In the genomic region with DNA sequence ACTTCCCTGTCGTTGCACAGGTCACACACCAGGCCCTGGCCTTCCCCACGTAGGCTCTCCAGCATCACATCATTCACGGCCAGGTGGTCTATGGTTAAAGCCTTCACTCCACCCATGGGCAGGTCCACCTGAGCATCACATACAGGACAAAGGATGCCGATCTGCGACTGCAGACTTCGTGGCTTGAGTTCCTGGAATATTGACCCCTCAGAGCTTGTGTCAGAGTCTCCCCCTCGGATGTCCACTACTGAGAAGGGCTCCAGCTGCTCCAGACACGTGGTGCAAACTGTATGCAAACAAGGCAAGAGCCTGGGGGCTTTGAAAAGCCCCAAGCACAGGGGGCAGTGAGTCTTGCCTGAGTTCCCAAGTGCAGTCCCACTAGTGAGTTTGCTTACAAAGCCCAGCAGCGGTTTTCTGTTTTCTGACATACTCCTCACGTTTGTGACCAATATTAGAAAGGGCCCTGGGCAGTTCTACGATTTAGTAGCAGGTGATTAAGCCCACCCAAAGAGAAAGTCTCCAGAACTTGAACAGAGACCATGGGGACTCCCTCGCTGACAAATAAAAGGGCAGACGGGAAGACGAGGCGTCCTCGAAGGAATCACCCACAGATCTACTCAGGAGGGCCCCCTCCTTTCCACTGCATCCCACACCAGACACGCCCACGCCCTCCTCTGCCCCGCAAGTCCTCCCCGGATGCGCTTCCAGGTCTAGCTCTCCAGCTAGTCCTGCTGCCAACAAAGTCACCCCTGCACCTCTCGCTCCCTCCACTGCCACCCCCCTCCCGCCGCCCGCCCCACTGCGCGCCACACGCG, we compare ENCODE assay signal across 8 cellular contexts. TPM values are rescaled to one million over a fixed set of nuclear protein-coding genes. Genes with fewer than 3 reads are reported as not detected.
A peak's percentile ranks its signal among the peaks of the same experiment; 100 is the strongest.
DNase-seq lines count a peak whose midpoint lies in the region; ATAC-seq and TF ChIP-seq lines count a peak whose summit lies in the region.

No MANE protein-coding gene starts in this region.

- H3K4me3 ChIP-seq in AG10803 (ENCODE audit: low read length) (peak overlapping the region; percentile 96), SJCRH30 (peak overlapping the region; percentile 68), endodermal cell (ENCODE audit: low read length) (peak overlapping the region; percentile 85)

- H3K36me3 Mint-ChIP-seq in endodermal cell (ENCODE audit: low read depth) (peaks cover 21% of the 10 kb centered on the region), naive B cell (no peaks in the 10 kb centered on the region)

- H3K4me3 Mint-ChIP-seq in endodermal cell (peak overlapping the region; percentile 77), naive B cell (peak overlapping the region; percentile 84 to 94 (median 91))

- H3K9me3 ChIP-seq in SJCRH30 (replicated peaks) (no peaks in the 10 kb centered on the region), endodermal cell (ENCODE audit: control insufficient read depth, low read length) (no peaks in the 10 kb centered on the region)

- H3K4me1 Mint-ChIP-seq in endodermal cell (peaks cover 19% of the 10 kb centered on the region), naive B cell (peaks cover 0 to 7% (median 5%) of the 10 kb centered on the region in 3 donors)

- TF ChIP-seq CTCF in AG10803 (conservative IDR thresholded peaks at IDR 0.05; ENCODE audit: low read length): no peak
- TF ChIP-seq CTCF in endodermal cell (conservative IDR thresholded peaks at IDR 0.05): no peak

- H3K27ac Mint-ChIP-seq in endodermal cell: peak overlapping the region; percentile 81
- peak overlapping the region in 4 of 6 donors; percentile 25 to 81 (median 44) for H3K27ac Mint-ChIP-seq in naive B cell

- H3K4me1 ChIP-seq in SJCRH30: peaks cover 7% of the 10 kb centered on the region
- H3K4me1 ChIP-seq in endodermal cell (ENCODE audit: control insufficient read depth, insufficient read depth, low read length): peaks cover 11% of the 10 kb centered on the region

- H3K9me3 Mint-ChIP-seq in endodermal cell: no peaks in the 10 kb centered on the region
- no peaks in the 10 kb centered on the region for H3K9me3 Mint-ChIP-seq in naive B cell

- H3K27ac ChIP-seq in SJCRH30 (peak overlapping the region; percentile 100), endodermal cell (ENCODE audit: low read depth, low read length) (peak overlapping the region; percentile 97)

- DNase-seq in AG10803 (ENCODE audit: low read depth) (peak; percentile 48), SJCRH30 (peak; percentile 53 to 77), endodermal cell (peak; percentile 51), naive B cell (no peak), COLO829 (ENCODE audit: low spot score) (no peak), dermis blood vessel endothelial cell (no peak)

- H3K27me3 ChIP-seq in SJCRH30: no peaks in the 10 kb centered on the region
- H3K27me3 ChIP-seq in endodermal cell (ENCODE audit: control insufficient read depth, insufficient read depth, low read length, poor library complexity, severe bottlenecking): peaks cover 8% of the 10 kb centered on the region

- H3K9ac ChIP-seq in endodermal cell (ENCODE audit: extremely low read depth, low read length, poor library complexity, severe bottlenecking): peak overlapping the region; percentile 66

- 22 to 35% methylated on average over 17 to 29 of the region's 29 CpGs for WGBS in endodermal cell (ENCODE audit: insufficient coverage in 1 of 2, insufficient read length in 1 of 2), 2 experiments

- H3K27me3 Mint-ChIP-seq in endodermal cell (ENCODE audit: insufficient read depth) (no peaks in the 10 kb centered on the region), naive B cell (no peaks in the 10 kb centered on the region)

- ATAC-seq in GM21390 (IDR thresholded peaks at IDR 0.05; ENCODE audit: unreplicated experiment): peak; percentile 19
- no peak for ATAC-seq in naive B cell (ENCODE audit: low read depth in 2 of 2)
- ATAC-seq in HG02938 (IDR thresholded peaks at IDR 0.05; ENCODE audit: unreplicated experiment): no peak

- H3K36me3 ChIP-seq in SJCRH30: no peaks in the 10 kb centered on the region; the same call in 1 of the 2 replicates
- H3K36me3 ChIP-seq in endodermal cell (ENCODE audit: control insufficient read depth, insufficient read depth, low read length): peaks cover 2% of the 10 kb centered on the region

RNA-seq across cellular contexts. Expression of a gene that starts 0.6 kb away (rescaled TPM):
- 15.9 and 16.1 TPM in 2 replicates for total RNA-seq in SJCRH30 (2014; rRNA removed; shearing (Covaris generic))
- total RNA-seq in endodermal cell: 10 to 100 TPM; 13.4 to 16.5 TPM
- 34.2 TPM for polyA plus RNA-seq in endodermal cell (2013, experiment 1 of 2)
- polyA plus RNA-seq in endodermal cell (2013, experiment 2 of 2): 23.2 TPM
- polyA plus RNA-seq in naive B cell (ENCODE audit: low read depth in 6 of 6): under 1 TPM in 2 of 6 donors, not detected in 4; 0.17 to 0.31 TPM
- total RNA-seq in dermis blood vessel endothelial cell: 0.84 and 1.7 TPM in 2 replicates

Comparison
In these comparisons a context has a peak if more than half of its experiments do, and no peak if none do; other contexts are left out.
1. DNase-seq: peak in AG10803 (single experiment), SJCRH30 (2 of 2) and endodermal cell (single experiment); none in naive B cell (single experiment), COLO829 (single experiment) and dermis blood vessel endothelial cell (single experiment).
2. Peak in every context shown above with its lines, with median percentiles within 50 percentile points of each other: H3K4me3 ChIP-seq.